ENCODE assay signal across 11 cellular contexts in the genomic region with DNA sequence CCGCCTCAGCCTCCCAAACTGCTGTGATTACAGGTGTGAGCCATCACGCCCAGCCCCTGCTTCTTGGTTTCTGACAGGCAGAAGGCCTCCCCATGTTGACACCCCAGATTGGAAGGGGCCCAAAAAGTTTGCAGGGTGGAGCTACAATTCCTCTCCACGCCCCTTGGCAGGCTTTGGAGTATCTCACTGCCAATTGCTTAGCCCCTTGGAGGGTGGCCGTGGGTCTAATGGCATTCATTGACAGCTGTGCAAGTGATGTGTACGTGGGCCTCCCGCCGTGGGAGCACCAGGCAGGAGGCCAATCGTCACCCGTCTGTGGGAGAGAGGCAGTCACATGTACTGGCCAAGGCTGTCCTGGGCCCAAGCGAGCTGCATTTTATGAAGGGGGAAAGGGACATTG.
A peak's percentile ranks its signal among the peaks of the same experiment; 100 is the strongest.
DNase-seq lines count a peak whose midpoint lies in the region; ATAC-seq lines count a peak whose summit lies in the region.
"Had no signal": no experiment of that assay in that cellular context is flagged by ENCODE, and none has a peak within 500 bp of the region (broad histone marks: within the 10 kb centered on the region; RNA-seq: fewer than 3 reads in every experiment).

No MANE protein-coding gene starts in this region.

- no peak for ATAC-seq in GM18511 (IDR thresholded peaks at IDR 0.05; ENCODE audit: unreplicated experiment)
- no peak for ATAC-seq in GM18861 (IDR thresholded peaks at IDR 0.05; ENCODE audit: unreplicated experiment)
- no peak for ATAC-seq in GM19467 (IDR thresholded peaks at IDR 0.05; ENCODE audit: unreplicated experiment)
- ATAC-seq: naive thymus-derived CD8-positive, alpha-beta T cell had no signal

- no peaks in the 10 kb centered on the region for H3K9me3 ChIP-seq in MG63
- no peaks in the 10 kb centered on the region for H3K9me3 ChIP-seq in mucosa of rectum (ENCODE audit: control insufficient read depth in 2 of 2, low read length in 2 of 2)

- DNase-seq in MG63 (peak; percentile 49), epithelial cell of prostate (ENCODE audit: low read depth, low spot score) (no peak), substantia nigra (lab: John Stamatoyannopoulos, UW) (peak in 2 of 49 donors; percentile 46 to 72), cerebellar cortex (ENCODE audit: low spot score) (no peak)
- DNase-seq: activated CD4-positive, alpha-beta T cell treated with anti-CD3 and anti-CD28 coated beads for 48 hours; naive thymus-derived CD8-positive, alpha-beta T cell; NCI-H2029 treated with DMSO at 0.1 percent for 48 hours had no signal

- H3K36me3 ChIP-seq in MG63 (peaks cover 84% of the 10 kb centered on the region), mucosa of rectum (ENCODE audit: control insufficient read depth in 2 of 2, insufficient read depth in 2 of 2, low read length in 2 of 2) (peaks cover 21% of the 10 kb centered on the region in 2 donors)

- H3K4me3 ChIP-seq in MG63, result no peak overlapping the region
- H3K4me3 ChIP-seq in mucosa of rectum (ENCODE audit: low read length in 2 of 2), result no peak overlapping the region

- no peak overlapping the region for H3K9ac ChIP-seq in mucosa of rectum (ENCODE audit: low read depth in 1 of 2, low read length in 2 of 2)

- H3K4me1 ChIP-seq in mucosa of rectum (ENCODE audit: control insufficient read depth in 2 of 2, insufficient read depth in 2 of 2, low read length in 2 of 2), result peaks cover 18 to 21% of the 10 kb centered on the region in 2 donors

- peak overlapping the region; percentile 74 for H3K27ac ChIP-seq in epithelial cell of prostate
- peak overlapping the region; percentile 32 to 53 for H3K27ac ChIP-seq in mucosa of rectum (ENCODE audit: low read depth in 2 of 2, low read length in 2 of 2)
- H3K27ac ChIP-seq in substantia nigra (ENCODE audit: low read depth, low read length, poor library complexity, severe bottlenecking), result peak overlapping the region; percentile 95

- H3K27me3 ChIP-seq in MG63 (no peaks in the 10 kb centered on the region), mucosa of rectum (ENCODE audit: control insufficient read depth in 2 of 2, insufficient read depth in 2 of 2, low read length in 2 of 2) (no peaks in the 10 kb centered on the region)

Comparison
In these comparisons a context has a peak if more than half of its experiments do, and no peak if none do; other contexts are left out.
1. H3K27ac ChIP-seq: peak in every context shown above with its lines; median percentile 95 in substantia nigra; 74 in epithelial cell of prostate; 42 in mucosa of rectum.